10 cellular contexts compared by ENCODE assay signal in genomic region chr19:3335431-3336350, GRCh38. TPM values are rescaled to one million over a fixed set of nuclear protein-coding genes. Genes with fewer than 3 reads are reported as not detected.
DNase-seq lines count a peak whose midpoint lies in the region; ATAC-seq and TF ChIP-seq lines count a peak whose summit lies in the region.
"Had no signal": no experiment of that assay in that cellular context is flagged by ENCODE, and none has a peak within 500 bp of the region (broad histone marks: within the 10 kb centered on the region; RNA-seq: fewer than 3 reads in every experiment).

No MANE protein-coding gene starts in this region.

- H3K4me1 Mint-ChIP-seq in nephron (peaks cover 5% of the 10 kb centered on the region), WTC11 (no peaks in the 10 kb centered on the region)

- peaks cover 52% of the 10 kb centered on the region for H3K4me1 ChIP-seq in vagina

- H3K4me3 Mint-ChIP-seq in nephron (no peak overlapping the region), WTC11 (no peak overlapping the region)

- no peak overlapping the region for H3K4me3 ChIP-seq in fibroblast of pulmonary artery (replicated peaks; ENCODE audit: low read depth, low read length)
- peak overlapping the region in 1 of 2 donors; percentile 5 for H3K4me3 ChIP-seq in vagina

- intact Hi-C loops in vagina (cut with DNase I) = loop anchor here (10.0 kb wide), 1 partner anchor 89 kb away; no protein-coding TSS in a partner anchor

- TF ChIP-seq POLR2A in vagina (IDR thresholded peaks at IDR 0.05) = no peak

- ATAC-seq in WTC11 = no peak

- no peaks in the 10 kb centered on the region for H3K9me3 ChIP-seq in vagina

- no peaks in the 10 kb centered on the region for H3K27me3 ChIP-seq in vagina

- no peak for TF ChIP-seq CTCF in fibroblast of pulmonary artery (IDR thresholded peaks at IDR 0.05; ENCODE audit: low read length, missing control alignments)
- no peak for TF ChIP-seq CTCF in nephron (IDR thresholded peaks at IDR 0.05; ENCODE audit: unreplicated experiment in 3 of 3)
- no peak for TF ChIP-seq CTCF in vagina (IDR thresholded peaks at IDR 0.05)
- no peak for TF ChIP-seq CTCF in WTC11 (IDR thresholded peaks at IDR 0.05)

- CTCF ChIA-PET in WTC11 (lab: Charles Lee) = interaction anchor here (0.7 to 4.9 kb wide), 6 partner anchors 9 to 149 kb away, joined by 3 to 21 read pairs (median 6); no protein-coding TSS in a partner anchor

- POLR2A ChIA-PET in WTC11 (lab: Charles Lee) = no interaction called here

- DNase-seq in DMS 273 (lab: John Stamatoyannopoulos, UW; ENCODE audit: unreplicated experiment) (peak; percentile 42), DMS 273 treated with DMSO at 0.1 percent for 48 hours (lab: John Stamatoyannopoulos, UW) (no peak), fibroblast of pulmonary artery (ENCODE audit: low read depth) (peak; percentile 49), vagina (ENCODE audit: extremely low spot score in 2 of 2) (no peak), WTC11 (ENCODE audit: low spot score) (no peak), iPS-NIHi11 (ENCODE audit: low spot score) (no peak), inferior parietal cortex (ENCODE audit: extremely low spot score) (no peak)
- DNase-seq: 8988T; activated CD4-positive, alpha-beta T cell treated with anti-CD3 and anti-CD28 coated beads, Interleukin-2, amount 50 U/mL, for 4 hours had no signal

- H3K27ac Mint-ChIP-seq in nephron (peak overlapping the region in 2 of 3 experiments; percentile 55 to 80), WTC11 (no peak overlapping the region)

- no peaks in the 10 kb centered on the region for H3K36me3 ChIP-seq in vagina

- H3K9me3 Mint-ChIP-seq in nephron (no peaks in the 10 kb centered on the region), WTC11 (no peaks in the 10 kb centered on the region)

- H3K36me3 Mint-ChIP-seq in nephron (ENCODE audit: low read depth) (no peaks in the 10 kb centered on the region), WTC11 (no peaks in the 10 kb centered on the region)

- H3K27me3 Mint-ChIP-seq in nephron (ENCODE audit: low read depth) (peaks cover 55% of the 10 kb centered on the region), WTC11 (ENCODE audit: low read depth) (peaks cover 41% of the 10 kb centered on the region)

- H3K27ac ChIP-seq in vagina = peak overlapping the region; percentile 96

TF ChIP-seq in WTC11, 78 proteins besides CTCF, POLR2A, EP300 and RAD21:
- no peak for TF ChIP-seq ZMAT4 (CRISPR knock-in tag; IDR thresholded peaks at IDR 0.05)
- no peak for TF ChIP-seq AFF4 (CRISPR knock-in tag; IDR thresholded peaks at IDR 0.05; ENCODE audit: borderline replicate concordance)
- no peak for TF ChIP-seq USF1 (CRISPR knock-in tag; IDR thresholded peaks at IDR 0.05)
- TF ChIP-seq EMX1 (CRISPR knock-in tag; IDR thresholded peaks at IDR 0.05) = no peak
- TF ChIP-seq CBFB (CRISPR knock-in tag; IDR thresholded peaks at IDR 0.05; ENCODE audit: low read depth) = no peak
- no peak for TF ChIP-seq GABPB1 (CRISPR knock-in tag; IDR thresholded peaks at IDR 0.05)
- no peak for TF ChIP-seq ZBTB21 (CRISPR knock-in tag; IDR thresholded peaks at IDR 0.05; ENCODE audit: borderline replicate concordance)
- no peak for TF ChIP-seq USF2 (CRISPR knock-in tag; IDR thresholded peaks at IDR 0.05)

RNA-seq across cellular contexts. Expression of gene NFIC, which starts 30.7 kb away (rescaled TPM):
- total RNA-seq in vagina (142 TPM), WTC11 (2021) (3.5 to 4.4 TPM (median 4.0 TPM) in 3 replicates)

Comparison
In these comparisons a context has a peak if more than half of its experiments do, and no peak if none do; other contexts are left out.
1. DNase-seq: peak in DMS 273 (single experiment) and fibroblast of pulmonary artery (single experiment); none in DMS 273 treated with DMSO at 0.1 percent for 48 hours (single experiment), vagina (0 of 2), WTC11 (single experiment), iPS-NIHi11 (single experiment) and inferior parietal cortex (single experiment).
2. RNA of gene NFIC, which starts 30.7 kb away (total RNA-seq): 142 TPM in vagina (single experiment); 3.5 to 4.4 TPM in WTC11; every median in the first group is over 10 times any median in the second.